Comparison of ENCODE assay signal across 8 cellular contexts in the genomic region with DNA sequence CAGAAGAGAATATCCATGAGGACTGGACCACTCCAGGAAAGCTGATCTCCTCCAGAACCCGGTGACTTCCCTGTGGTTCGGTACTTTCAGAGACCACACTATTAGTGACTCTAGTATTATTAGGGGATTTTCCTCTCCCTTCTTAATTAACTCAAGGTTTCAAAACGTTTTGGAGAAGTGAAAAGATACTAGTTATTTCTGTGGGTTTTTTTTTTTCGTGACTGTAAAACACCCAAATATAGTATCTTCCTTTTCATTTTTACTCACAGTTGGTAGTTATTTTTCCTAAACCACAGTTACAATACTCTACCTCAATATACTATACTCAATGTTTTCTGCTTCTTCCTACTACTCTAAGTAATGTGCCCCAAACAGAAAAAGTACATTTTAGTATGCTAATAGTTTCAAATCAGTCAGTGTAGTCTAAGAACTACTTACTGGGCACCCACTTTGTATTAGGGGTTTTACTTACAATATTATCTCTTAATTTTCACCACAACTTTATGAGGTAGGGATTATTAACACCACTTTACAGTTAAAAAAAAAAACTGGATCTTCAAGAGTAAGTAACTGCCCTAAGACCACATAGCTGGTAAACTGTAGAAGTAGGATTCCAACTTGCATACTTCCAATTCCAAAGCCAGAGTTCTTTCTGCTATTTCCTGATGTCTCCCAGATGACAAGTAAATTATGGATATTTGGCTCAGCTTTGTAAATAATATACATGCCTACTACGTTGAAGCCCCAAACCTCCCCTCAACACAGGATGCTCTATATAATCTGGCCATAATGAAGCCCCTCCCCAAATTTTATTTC. TPM values are rescaled to one million over a fixed set of nuclear protein-coding genes. Genes with fewer than 3 reads are reported as not detected.
DNase-seq lines count a peak whose midpoint lies in the region; ATAC-seq and TF ChIP-seq lines count a peak whose summit lies in the region.
"Had no signal": no experiment of that assay in that cellular context is flagged by ENCODE, and none has a peak within 500 bp of the region (broad histone marks: within the 10 kb centered on the region; RNA-seq: fewer than 3 reads in every experiment).

No MANE protein-coding gene starts in this region.

- H3K4me3 ChIP-seq in fibroblast of the aortic adventitia (ENCODE audit: low read depth, low read length) (no peak overlapping the region), heart right ventricle (no peak overlapping the region)

- no peaks in the 10 kb centered on the region for H3K36me3 ChIP-seq in heart right ventricle

- intact Hi-C loops in heart right ventricle (cut with DNase I), result no loop called here

- WGBS in heart right ventricle, 2 donors, result 71 to 76% methylated on average over 5 of the region's 5 CpGs

- no peak overlapping the region for H3K27ac ChIP-seq in heart right ventricle

- H3K9me3 ChIP-seq in heart right ventricle, result no peaks in the 10 kb centered on the region

- TF ChIP-seq CTCF in fibroblast of the aortic adventitia (IDR thresholded peaks at IDR 0.05; ENCODE audit: insufficient read depth, low read length), result no peak
- TF ChIP-seq CTCF in heart right ventricle (IDR thresholded peaks at IDR 0.05), result no peak

- H3K27me3 ChIP-seq in heart right ventricle, result peaks cover 0 to 26% (median 0%) of the 10 kb centered on the region in 7 donors

- peak; percentile 74 for ATAC-seq in GM18517 (IDR thresholded peaks at IDR 0.05; ENCODE audit: unreplicated experiment)
- ATAC-seq in GM21526 (IDR thresholded peaks at IDR 0.05; ENCODE audit: low FRiP score, unreplicated experiment), result peak; percentile 57
- ATAC-seq in HG03378 (IDR thresholded peaks at IDR 0.05; ENCODE audit: unreplicated experiment), result peak; percentile 74
- no peak for ATAC-seq in heart right ventricle

- H3K4me1 ChIP-seq in heart right ventricle, result no peaks in the 10 kb centered on the region

- DNase-seq in fibroblast of the aortic adventitia (ENCODE audit: low read depth) (peak; percentile 54), iPS-NIHi7 (ENCODE audit: extremely low spot score) (no peak), heart right ventricle (no peak), inferior parietal cortex (ENCODE audit: extremely low spot score) (no peak)
- DNase-seq: NCI-H446 had no signal

RNA-seq across cellular contexts. Expression of a gene that starts 45.0 kb away (rescaled TPM):
- total RNA-seq in fibroblast of the aortic adventitia (ENCODE audit: low replicate concordance) (8.0 and 63.2 TPM in 2 replicates), heart right ventricle (1 to 10 TPM in 9 of 10 donors, under 1 TPM in 1; 0.71 to 7.5 (median 2.2) TPM)
- under 1 TPM; 0.43 to 0.59 TPM for polyA plus RNA-seq in heart right ventricle

Comparison
In these comparisons a context has a peak if more than half of its experiments do, and no peak if none do; other contexts are left out.
1. ATAC-seq: peak in GM18517 (single experiment), GM21526 (single experiment) and HG03378 (single experiment); none in heart right ventricle (0 of 8).